8 cellular contexts compared by ENCODE assay signal in the genomic region with DNA sequence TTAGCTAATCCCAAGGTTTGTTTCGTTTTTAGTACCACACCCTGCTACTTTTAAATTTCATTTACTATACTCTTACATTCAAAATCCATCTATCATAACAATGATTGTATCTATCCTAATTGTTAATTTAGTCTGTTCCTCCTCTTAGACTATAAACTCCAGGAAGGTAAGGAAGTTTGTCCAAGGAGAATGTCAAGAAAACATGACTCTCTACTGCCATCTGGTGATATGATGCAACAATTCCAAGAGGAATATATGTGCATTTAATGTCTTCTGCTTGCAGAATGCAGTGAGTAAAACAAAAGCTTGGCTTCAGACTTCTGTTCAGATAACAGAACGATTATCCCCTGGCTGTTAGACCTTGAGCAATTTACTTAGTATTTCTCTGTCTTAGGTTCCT.
DNase-seq lines count a peak whose midpoint lies in the region; ATAC-seq and TF ChIP-seq lines count a peak whose summit lies in the region.
"Had no signal": no experiment of that assay in that cellular context is flagged by ENCODE, and none has a peak within 500 bp of the region (broad histone marks: within the 10 kb centered on the region; RNA-seq: fewer than 3 reads in every experiment).

No MANE protein-coding gene starts in this region.

- TF ChIP-seq CTCF in GM13976 (IDR thresholded peaks at IDR 0.05; ENCODE audit: borderline replicate concordance, control extremely low read depth, extremely low read depth, insufficient read depth, missing control alignments) (peak; percentile 27), chondrocyte (IDR thresholded peaks at IDR 0.05) (peak; percentile 86), nephron progenitor cell (IDR thresholded peaks at IDR 0.05) (peak; percentile 64)

- no peaks in the 10 kb centered on the region for H3K36me3 Mint-ChIP-seq in chondrocyte (ENCODE audit: low read depth)
- no peaks in the 10 kb centered on the region for H3K36me3 Mint-ChIP-seq in nephron progenitor cell (ENCODE audit: low read depth)
- H3K36me3 Mint-ChIP-seq: activated naive CD8-positive, alpha-beta T cell had no signal

- DNase-seq in GM13976 (ENCODE audit: low spot score): peak; percentile 24
- peak; percentile 42 for DNase-seq in NCI-H526 treated with DMSO at 0.1 percent for 48 hours (lab: John Stamatoyannopoulos, UW)
- DNase-seq in chondrocyte (ENCODE audit: low spot score): no peak
- DNase-seq in nephron progenitor cell: no peak
- DNase-seq in anterior cingulate cortex (lab: John Stamatoyannopoulos, UW): no peak

- H3K4me3 Mint-ChIP-seq in chondrocyte (ENCODE audit: unreplicated experiment) (no peak overlapping the region), nephron progenitor cell (no peak overlapping the region)
- H3K4me3 Mint-ChIP-seq: activated naive CD8-positive, alpha-beta T cell had no signal

- H3K4me1 Mint-ChIP-seq in chondrocyte (ENCODE audit: low read depth): no peaks in the 10 kb centered on the region
- peaks cover 5% of the 10 kb centered on the region for H3K4me1 Mint-ChIP-seq in nephron progenitor cell

- H3K9me3 Mint-ChIP-seq in chondrocyte (ENCODE audit: low read depth): peaks cover under 1% of the 10 kb centered on the region
- no peaks in the 10 kb centered on the region for H3K9me3 Mint-ChIP-seq in nephron progenitor cell

- ATAC-seq in HG03175 (IDR thresholded peaks at IDR 0.05; ENCODE audit: unreplicated experiment): peak; percentile 62
- no peak for ATAC-seq in GM21737 (IDR thresholded peaks at IDR 0.05; ENCODE audit: unreplicated experiment)

- in situ Hi-C loops in GM13976 (cut with MboI; ENCODE audit: low sequenced_read_pairs, unreplicated experiment): no loop called here

- H3K27ac Mint-ChIP-seq in chondrocyte (ENCODE audit: unreplicated experiment) (no peak overlapping the region), nephron progenitor cell (no peak overlapping the region)
- H3K27ac Mint-ChIP-seq: activated naive CD8-positive, alpha-beta T cell had no signal

- H3K27me3 Mint-ChIP-seq in chondrocyte (ENCODE audit: low read depth) (no peaks in the 10 kb centered on the region), nephron progenitor cell (ENCODE audit: low read depth, poor library complexity) (no peaks in the 10 kb centered on the region)
- H3K27me3 Mint-ChIP-seq: activated naive CD8-positive, alpha-beta T cell had no signal

Comparison
In these comparisons a context has a peak if more than half of its experiments do, and no peak if none do; other contexts are left out.
1. DNase-seq: peak in GM13976 (single experiment) and NCI-H526 treated with DMSO at 0.1 percent for 48 hours (single experiment); none in chondrocyte (single experiment), nephron progenitor cell (single experiment) and anterior cingulate cortex (0 of 58).
2. CTCF ChIP-seq: peak in every context shown above with its lines; median percentile 86 in chondrocyte; 64 in nephron progenitor cell; 27 in GM13976.